Comparison of ENCODE assay signal across 27 cellular contexts in genomic region chr17:46863383-46864121, GRCh38. TPM values are rescaled to one million over a fixed set of nuclear protein-coding genes. Genes with fewer than 3 reads are reported as not detected.
"Had no signal": no experiment of that assay in that cellular context is flagged by ENCODE, and none has a peak within 500 bp of the region (broad histone marks: within the 10 kb centered on the region; RNA-seq: fewer than 3 reads in every experiment).

No MANE protein-coding gene starts in this region.

- DNase-seq: effector memory CD8-positive, alpha-beta T cell; esophagus squamous epithelium; foreskin fibroblast; glutamatergic neuron; left ventricle myocardium inferior; lower lobe of right lung; spleen; stimulated activated CD4-positive, alpha-beta T cell treated with anti-CD3 and anti-CD28 coated beads, Interleukin-2, amount 100 ng/mL, for 24 hours; stimulated activated CD4-positive, alpha-beta T cell treated with anti-CD3 and anti-CD28 coated beads, Interleukin-4, amount 100 ng/mL, for 4 hours; stimulated activated naive B cell treated with anti-CD40 and anti-IgM and Interleukin-4, amounts not matched to agents 10 μg/mL and 1 μg/mL and 100 μg/mL, for 72 hours; stimulated activated naive CD8-positive, alpha-beta T cell treated with anti-CD3 and anti-CD28 coated beads, Interleukin-15, amount 100 ng/mL, for 72 hours; transverse colon had no signal

- ATAC-seq: effector memory CD8-positive, alpha-beta T cell; gastroesophageal sphincter; natural killer cell treated with Interleukin-12 subunit alpha and Interleukin-12 subunit beta and Interleukin-15 and Interleukin-18, amount 100 ng/mL, for 72 hours; sciatic nerve; stimulated activated naive B cell treated with anti-CD40 and anti-IgM and Interleukin-4, amounts not matched to agents 10 μg/mL and 1 μg/mL and 100 μg/mL, for 72 hours; stimulated activated naive CD8-positive, alpha-beta T cell treated with anti-CD3 and anti-CD28 coated beads, Interleukin-15, amount 100 ng/mL, for 72 hours had no signal

- H3K4me3 ChIP-seq: esophagus squamous epithelium, gastroesophageal sphincter, left ventricle myocardium inferior, lower lobe of right lung, spleen, thoracic aorta, transverse colon had no signal

- H3K27ac Mint-ChIP-seq: dendritic cell treated with granulocyte-macrophage colony-stimulating factor and Interleukin-4, amounts not matched to agents 40 ng/mL and 50 ng/mL, for 4 days; effector memory CD8-positive, alpha-beta T cell; memory B cell; mesothelial cell of epicardium; natural killer cell treated with Interleukin-12 subunit alpha and Interleukin-12 subunit beta and Interleukin-15 and Interleukin-18, amount 100 ng/mL, for 72 hours; stimulated activated naive B cell treated with anti-CD40 and anti-IgM and Interleukin-4, amounts not matched to agents 10 μg/mL and 1 μg/mL and 100 μg/mL, for 72 hours; stimulated activated naive CD8-positive, alpha-beta T cell treated with anti-CD3 and anti-CD28 coated beads, Interleukin-15, amount 100 ng/mL, for 72 hours had no signal

- H3K27me3 ChIP-seq: transverse colon had no signal

- H3K27ac ChIP-seq: esophagus squamous epithelium, gastroesophageal sphincter, left ventricle myocardium inferior, lower lobe of right lung, neutrophil, spleen, thoracic aorta, transverse colon had no signal

- H3K9me3 ChIP-seq: esophagus squamous epithelium, gastroesophageal sphincter, left ventricle myocardium inferior, lower lobe of right lung, neutrophil, spleen, thoracic aorta, transverse colon had no signal

- H3K4me1 ChIP-seq: esophagus squamous epithelium, gastroesophageal sphincter, left ventricle myocardium inferior, lower lobe of right lung, spleen, transverse colon had no signal

- H3K36me3 Mint-ChIP-seq: memory B cell; mesothelial cell of epicardium; natural killer cell treated with Interleukin-12 subunit alpha and Interleukin-12 subunit beta and Interleukin-15 and Interleukin-18, amount 100 ng/mL, for 72 hours; stimulated activated naive B cell treated with anti-CD40 and anti-IgM and Interleukin-4, amounts not matched to agents 10 μg/mL and 1 μg/mL and 100 μg/mL, for 72 hours had no signal

- H3K9me3 Mint-ChIP-seq: dendritic cell treated with granulocyte-macrophage colony-stimulating factor and Interleukin-4, amounts not matched to agents 40 ng/mL and 50 ng/mL, for 4 days; effector memory CD8-positive, alpha-beta T cell; memory B cell; mesothelial cell of epicardium; natural killer cell treated with Interleukin-12 subunit alpha and Interleukin-12 subunit beta and Interleukin-15 and Interleukin-18, amount 100 ng/mL, for 72 hours; stimulated activated naive B cell treated with anti-CD40 and anti-IgM and Interleukin-4, amounts not matched to agents 10 μg/mL and 1 μg/mL and 100 μg/mL, for 72 hours; stimulated activated naive CD8-positive, alpha-beta T cell treated with anti-CD3 and anti-CD28 coated beads, Interleukin-15, amount 100 ng/mL, for 72 hours had no signal

- FAIRE-seq: colon, keratinocyte had no signal

- H3K4me3 Mint-ChIP-seq: dendritic cell treated with granulocyte-macrophage colony-stimulating factor and Interleukin-4, amounts not matched to agents 40 ng/mL and 50 ng/mL, for 4 days; effector memory CD8-positive, alpha-beta T cell; memory B cell; mesothelial cell of epicardium; natural killer cell treated with Interleukin-12 subunit alpha and Interleukin-12 subunit beta and Interleukin-15 and Interleukin-18, amount 100 ng/mL, for 72 hours; stimulated activated naive B cell treated with anti-CD40 and anti-IgM and Interleukin-4, amounts not matched to agents 10 μg/mL and 1 μg/mL and 100 μg/mL, for 72 hours; stimulated activated naive CD8-positive, alpha-beta T cell treated with anti-CD3 and anti-CD28 coated beads, Interleukin-15, amount 100 ng/mL, for 72 hours had no signal

- H3K36me3 ChIP-seq: esophagus squamous epithelium, gastroesophageal sphincter, left ventricle myocardium inferior, lower lobe of right lung, neutrophil, spleen, thoracic aorta, transverse colon had no signal

- H3K4me1 Mint-ChIP-seq: memory B cell had no signal

RNA-seq across cellular contexts. Expression of gene WNT9B, which starts 12.2 kb away (rescaled TPM):
- total RNA-seq: epithelial cell of proximal tubule; natural killer cell treated with Interleukin-12 subunit alpha and Interleukin-12 subunit beta and Interleukin-15 and Interleukin-18, amount 100 ng/mL, for 72 hours; osteocyte; pulmonary artery endothelial cell; sciatic nerve; skeletal muscle tissue; transverse colon; urinary bladder had no signal
- polyA plus RNA-seq: keratinocyte had no signal
